Comparison of ENCODE assay signal across 8 cellular contexts in genomic region chr15:59105839-59106238, GRCh38. TPM values are rescaled to one million over a fixed set of nuclear protein-coding genes. Genes with fewer than 3 reads are reported as not detected.
DNase-seq lines count a peak whose midpoint lies in the region; ATAC-seq lines count a peak whose summit lies in the region.

No MANE protein-coding gene starts in this region.

- H3K4me3 ChIP-seq in BLaER1 (peak overlapping the region; percentile 90), HUES6 (ENCODE audit: low read depth, low read length) (peak overlapping the region; percentile 94), mesendoderm (ENCODE audit: low read length) (peak overlapping the region; percentile 86)

- H3K27ac ChIP-seq in BLaER1 = peak overlapping the region; percentile 91
- peak overlapping the region; percentile 83; the same call in 1 of the 2 replicates for H3K27ac ChIP-seq in HUES6 (ENCODE audit: low read depth, low read length)
- no peak overlapping the region for H3K27ac ChIP-seq in mesendoderm (ENCODE audit: low read depth, low read length)

- no peak overlapping the region for H3K23ac ChIP-seq in mesendoderm (ENCODE audit: low read length)

- H3K4me2 ChIP-seq in BLaER1 (peak overlapping the region; percentile 79), mesendoderm (ENCODE audit: low read length) (peak overlapping the region; percentile 43)

- DNase-seq in activated naive CD8-positive, alpha-beta T cell treated with anti-CD3 and anti-CD28 coated beads, Interleukin-2, amount 10 ng/mL, durations not matched to agents 7 days and 5 days = no peak
- DNase-seq in mesendoderm (peak; percentile 22), H4 (ENCODE audit: low spot score) (no peak), Right ventricle myocardium inferior (ENCODE audit: missing footprints) (no peak), NCI-H2196 (lab: John Stamatoyannopoulos, UW; ENCODE audit: unreplicated experiment) (no peak)

- no peak for ATAC-seq in activated naive CD8-positive, alpha-beta T cell treated with anti-CD3 and anti-CD28 coated beads, Interleukin-2, amount 10 ng/mL, durations not matched to agents 7 days and 5 days (ENCODE audit: low read depth)
- ATAC-seq in Right ventricle myocardium inferior (no peak), HG03439 (IDR thresholded peaks at IDR 0.05; ENCODE audit: unreplicated experiment) (no peak)

- peaks cover under 1% of the 10 kb centered on the region; the same call in 1 of the 2 replicates for H4K20me1 ChIP-seq in BLaER1

- no peak overlapping the region for H2BK5ac ChIP-seq in mesendoderm (ENCODE audit: low read length)

- H3K9me3 ChIP-seq in BLaER1 (no peaks in the 10 kb centered on the region), HUES6 (ENCODE audit: control insufficient read depth, insufficient read depth, low read depth, low read length) (no peaks in the 10 kb centered on the region)

- peak overlapping the region; percentile 99 for H3K27ac Mint-ChIP-seq in activated naive CD8-positive, alpha-beta T cell treated with anti-CD3 and anti-CD28 coated beads, Interleukin-2, amount 10 ng/mL, durations not matched to agents 7 days and 5 days

- no peak overlapping the region for H4K5ac ChIP-seq in mesendoderm (ENCODE audit: low read length)

- H2AK5ac ChIP-seq in mesendoderm (ENCODE audit: low read length) = no peak overlapping the region

- no peak overlapping the region for H3K4ac ChIP-seq in mesendoderm (ENCODE audit: low read depth, low read length)

- H3K36me3 Mint-ChIP-seq in activated naive CD8-positive, alpha-beta T cell treated with anti-CD3 and anti-CD28 coated beads, Interleukin-2, amount 10 ng/mL, durations not matched to agents 7 days and 5 days = peaks cover 29% of the 10 kb centered on the region

- H3K9ac ChIP-seq in BLaER1 = peak overlapping the region; percentile 92
- peak overlapping the region; percentile 97 for H3K9ac ChIP-seq in HUES6 (ENCODE audit: low read length)
- H3K9ac ChIP-seq in mesendoderm (ENCODE audit: low read length) = peak overlapping the region; percentile 84

- no peaks in the 10 kb centered on the region for H3K27me3 Mint-ChIP-seq in activated naive CD8-positive, alpha-beta T cell treated with anti-CD3 and anti-CD28 coated beads, Interleukin-2, amount 10 ng/mL, durations not matched to agents 7 days and 5 days

- whole genome bisulfite sequencing in mesendoderm (ENCODE audit: extremely low coverage, insufficient coverage, low lambda C conversion rate) = no CpG with 5 or more reads among the region's 3 CpGs

- H3K4me1 ChIP-seq in BLaER1 (peaks cover 25% of the 10 kb centered on the region), HUES6 (ENCODE audit: control insufficient read depth, insufficient read depth, low read length) (no peaks in the 10 kb centered on the region), mesendoderm (ENCODE audit: control insufficient read depth, low read depth, low read length) (no peaks in the 10 kb centered on the region)

- H3K36me3 ChIP-seq in BLaER1 = peaks cover 40% of the 10 kb centered on the region
- H3K36me3 ChIP-seq in HUES6 (ENCODE audit: control insufficient read depth, insufficient read depth, low read length) = peaks cover 38% of the 10 kb centered on the region
- H3K36me3 ChIP-seq in mesendoderm (ENCODE audit: control insufficient read depth, insufficient read depth, low read length) = peaks cover 4% of the 10 kb centered on the region

- no peaks in the 10 kb centered on the region for H3K9me3 Mint-ChIP-seq in activated naive CD8-positive, alpha-beta T cell treated with anti-CD3 and anti-CD28 coated beads, Interleukin-2, amount 10 ng/mL, durations not matched to agents 7 days and 5 days

- intact Hi-C loops in Right ventricle myocardium inferior (cut with DNase I) = no loop called here

- H3K56ac ChIP-seq in mesendoderm (ENCODE audit: low read length) = peak overlapping the region; percentile 94

- H3K18ac ChIP-seq in mesendoderm (ENCODE audit: low read length) = peak overlapping the region; percentile 10

- no peaks in the 10 kb centered on the region for H3K27me3 ChIP-seq in BLaER1
- no peaks in the 10 kb centered on the region for H3K27me3 ChIP-seq in HUES6 (ENCODE audit: control insufficient read depth, insufficient read depth, low read length)
- H3K27me3 ChIP-seq in mesendoderm (ENCODE audit: insufficient read depth, low read length, poor library complexity) = no peaks in the 10 kb centered on the region

- peaks cover 4% of the 10 kb centered on the region for H3K79me2 ChIP-seq in mesendoderm (ENCODE audit: control insufficient read depth, insufficient read depth, low read length)

- H3K79me1 ChIP-seq in mesendoderm (ENCODE audit: low read length) = no peaks in the 10 kb centered on the region

- POLR2A ChIA-PET in activated naive CD8-positive, alpha-beta T cell treated with anti-CD3 and anti-CD28 coated beads, Interleukin-2, amount 10 ng/mL, durations not matched to agents 7 days and 5 days (lab: Charles Lee) = interaction anchor here (0.6 to 1.4 kb wide), 4 partner anchors 15 to 195 kb away, joined by 3 to 4 read pairs (median 3); partner anchors contain the start of gene RNF111

- H3K4me3 Mint-ChIP-seq in activated naive CD8-positive, alpha-beta T cell treated with anti-CD3 and anti-CD28 coated beads, Interleukin-2, amount 10 ng/mL, durations not matched to agents 7 days and 5 days = peak overlapping the region; percentile 88

- H4K8ac ChIP-seq in mesendoderm (ENCODE audit: low read depth, low read length) = no peak overlapping the region

- H3K4me1 Mint-ChIP-seq in activated naive CD8-positive, alpha-beta T cell treated with anti-CD3 and anti-CD28 coated beads, Interleukin-2, amount 10 ng/mL, durations not matched to agents 7 days and 5 days = peaks cover 40% of the 10 kb centered on the region

- no peak overlapping the region for H2BK15ac ChIP-seq in mesendoderm (replicated peaks; ENCODE audit: low read depth)

- no peak overlapping the region for H2BK120ac ChIP-seq in mesendoderm (ENCODE audit: low read depth, low read length)

RNA-seq across cellular contexts. Expression of gene CCNB2, which starts 0.9 kb away (rescaled TPM):
- total RNA-seq in activated naive CD8-positive, alpha-beta T cell treated with anti-CD3 and anti-CD28 coated beads, Interleukin-2, amount 10 ng/mL, durations not matched to agents 7 days and 5 days = 10 to 100 TPM; 72.1 to 75.9 TPM
- 94.7 TPM for polyA plus RNA-seq in mesendoderm (2013, experiment 1 of 2)
- polyA plus RNA-seq in mesendoderm (2013, experiment 2 of 2) = 91.2 TPM
- 181 and 210 TPM in 2 replicates for total RNA-seq in H4 (2014; rRNA removed; shearing (Covaris generic))
- total RNA-seq in Right ventricle myocardium inferior = 0.54 TPM

Comparison
In these comparisons a context has a peak if more than half of its experiments do, and no peak if none do; other contexts are left out.
1. RNA of gene CCNB2, which starts 0.9 kb away (total RNA-seq): 181 to 210 TPM in H4 and 72.1 to 75.9 TPM in activated naive CD8-positive, alpha-beta T cell treated with anti-CD3 and anti-CD28 coated beads, Interleukin-2, amount 10 ng/mL, durations not matched to agents 7 days and 5 days; 0.54 TPM in Right ventricle myocardium inferior (single experiment); every median in the first group is over 10 times any median in the second.
2. Peak in every context shown above with its lines, with median percentiles within 50 percentile points of each other: H3K4me3 ChIP-seq and H3K9ac ChIP-seq.